20 cellular contexts compared by ENCODE assay signal in the genomic region with DNA sequence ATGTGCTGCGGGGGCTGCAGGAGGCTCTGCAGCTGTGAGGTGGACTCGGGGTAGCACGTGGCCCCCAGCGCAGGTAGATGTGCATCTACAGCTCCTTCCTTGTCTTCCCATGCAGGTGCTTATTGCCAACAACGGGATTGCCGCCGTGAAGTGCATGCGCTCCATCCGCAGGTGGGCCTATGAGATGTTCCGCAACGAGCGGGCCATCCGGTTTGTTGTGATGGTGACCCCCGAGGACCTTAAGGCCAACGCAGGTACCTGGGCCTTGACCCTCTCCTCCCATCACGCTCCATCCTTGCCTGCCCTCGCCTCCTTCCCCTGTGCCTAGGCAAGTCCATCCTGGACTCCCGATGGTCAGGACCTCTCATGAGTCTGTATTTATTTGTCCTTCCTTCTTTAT. TPM values are rescaled to one million over a fixed set of nuclear protein-coding genes. Genes with fewer than 3 reads are reported as not detected.
DNase-seq lines count a peak whose midpoint lies in the region; ATAC-seq and TF ChIP-seq lines count a peak whose summit lies in the region.
"Had no signal": no experiment of that assay in that cellular context is flagged by ENCODE, and none has a peak within 500 bp of the region (broad histone marks: within the 10 kb centered on the region; RNA-seq: fewer than 3 reads in every experiment).

No MANE protein-coding gene starts in this region.

- no peak for DNase-seq in stimulated activated naive CD8-positive, alpha-beta T cell treated with anti-CD3 and anti-CD28 coated beads, Interleukin-15, Interleukin-2, amounts not matched to agents 100 U/mL and 50 U/mL, for 24 hours
- DNase-seq in neural progenitor cell (ENCODE audit: low spot score) (no peak), sciatic nerve (ENCODE audit: low spot score) (peak; percentile 46), uterus (no peak), vagina (ENCODE audit: extremely low spot score in 2 of 2) (no peak), D341Med (ENCODE audit: low spot score) (no peak)
- DNase-seq: Calu3; CD8-positive, alpha-beta T cell; DMS 273 treated with DMSO at 0.1 percent for 48 hours; DMS53; DND-41; EL; H9 had no signal

- H3K36me3 Mint-ChIP-seq in stimulated activated naive CD8-positive, alpha-beta T cell treated with anti-CD3 and anti-CD28 coated beads, Interleukin-15, Interleukin-2, amounts not matched to agents 100 ng/mL and 50 ng/mL, for 24 hours (ENCODE audit: low read depth) = peaks cover 20% of the 10 kb centered on the region
- H3K36me3 Mint-ChIP-seq in neural progenitor cell = peaks cover 16% of the 10 kb centered on the region

- intact Hi-C loops in sciatic nerve (cut with DNase I) = no loop called here
- intact Hi-C loops in uterus (cut with DNase I; ENCODE audit: low total_unique reads) = no loop called here
- intact Hi-C loops in vagina (cut with DNase I) = no loop called here

- no peaks in the 10 kb centered on the region for H3K4me1 Mint-ChIP-seq in stimulated activated naive CD8-positive, alpha-beta T cell treated with anti-CD3 and anti-CD28 coated beads, Interleukin-15, Interleukin-2, amounts not matched to agents 100 ng/mL and 50 ng/mL, for 24 hours (ENCODE audit: low read depth)
- peaks cover 4% of the 10 kb centered on the region for H3K4me1 Mint-ChIP-seq in neural progenitor cell
- H3K4me1 Mint-ChIP-seq: B cell, H9 had no signal

- H3K27ac Mint-ChIP-seq in stimulated activated naive CD8-positive, alpha-beta T cell treated with anti-CD3 and anti-CD28 coated beads, Interleukin-15, Interleukin-2, amounts not matched to agents 100 ng/mL and 50 ng/mL, for 24 hours = peak overlapping the region; percentile 14
- peak overlapping the region; percentile 35 for H3K27ac Mint-ChIP-seq in neural progenitor cell
- H3K27ac Mint-ChIP-seq: B cell; CD8-positive, alpha-beta T cell had no signal

- no peak overlapping the region for H3K4me3 ChIP-seq in neural progenitor cell
- H3K4me3 ChIP-seq in uterus = no peak overlapping the region
- no peak overlapping the region for H3K4me3 ChIP-seq in vagina
- H3K4me3 ChIP-seq: A549; BLaER1 treated with 17β-estradiol and CSF1 and Interleukin-3, amounts not matched to agents 10 nM and 100 nM; GM12878 had no signal

- peaks cover 1% of the 10 kb centered on the region for H3K9me3 Mint-ChIP-seq in stimulated activated naive CD8-positive, alpha-beta T cell treated with anti-CD3 and anti-CD28 coated beads, Interleukin-15, Interleukin-2, amounts not matched to agents 100 ng/mL and 50 ng/mL, for 24 hours
- H3K9me3 Mint-ChIP-seq in neural progenitor cell = peaks cover under 1% of the 10 kb centered on the region
- H3K9me3 Mint-ChIP-seq: H9 had no signal

- H3K9ac ChIP-seq in neural progenitor cell = no peak overlapping the region
- H3K9ac ChIP-seq: BLaER1 treated with 17β-estradiol and CSF1 and Interleukin-3, amounts not matched to agents 10 nM and 100 nM had no signal

- H3F3A ChIP-seq in neural progenitor cell (ENCODE audit: low read depth) = no peaks in the 10 kb centered on the region

- no peaks in the 10 kb centered on the region for H3K27me3 Mint-ChIP-seq in stimulated activated naive CD8-positive, alpha-beta T cell treated with anti-CD3 and anti-CD28 coated beads, Interleukin-15, Interleukin-2, amounts not matched to agents 100 ng/mL and 50 ng/mL, for 24 hours
- H3K27me3 Mint-ChIP-seq in neural progenitor cell (ENCODE audit: insufficient read depth, low read depth) = no peaks in the 10 kb centered on the region
- H3K27me3 Mint-ChIP-seq: B cell had no signal

- H2AFZ ChIP-seq in neural progenitor cell (replicated peaks) = no peak overlapping the region

- no peaks in the 10 kb centered on the region for H3K9me3 ChIP-seq in neural progenitor cell (ENCODE audit: low read depth)
- H3K9me3 ChIP-seq in uterus = no peaks in the 10 kb centered on the region
- H3K9me3 ChIP-seq in vagina = no peaks in the 10 kb centered on the region
- H3K9me3 ChIP-seq: A549 had no signal

- TF ChIP-seq POLR2A in uterus (IDR thresholded peaks at IDR 0.05) (no peak), vagina (IDR thresholded peaks at IDR 0.05) (no peak)

- TF ChIP-seq CTCF in neural progenitor cell (IDR thresholded peaks at IDR 0.05) = no peak
- TF ChIP-seq CTCF in uterus (IDR thresholded peaks at IDR 0.05) = no peak
- no peak for TF ChIP-seq CTCF in vagina (IDR thresholded peaks at IDR 0.05)

- H3K79me2 ChIP-seq in neural progenitor cell (ENCODE audit: low read depth) = no peaks in the 10 kb centered on the region

- H3K36me3 ChIP-seq in neural progenitor cell = no peaks in the 10 kb centered on the region
- no peaks in the 10 kb centered on the region for H3K36me3 ChIP-seq in uterus
- peaks cover 5 to 31% of the 10 kb centered on the region in 2 donors for H3K36me3 ChIP-seq in vagina

- H3K4me2 ChIP-seq in neural progenitor cell = no peak overlapping the region
- H3K4me2 ChIP-seq: A549; BLaER1 treated with 17β-estradiol and CSF1 and Interleukin-3, amounts not matched to agents 10 nM and 100 nM had no signal

- no peaks in the 10 kb centered on the region for H4K20me1 ChIP-seq in neural progenitor cell (ENCODE audit: low read depth)
- H4K20me1 ChIP-seq: BLaER1 treated with 17β-estradiol and CSF1 and Interleukin-3, amounts not matched to agents 10 nM and 100 nM had no signal

- ATAC-seq in stimulated activated naive CD8-positive, alpha-beta T cell treated with anti-CD3 and anti-CD28 coated beads, Interleukin-15, Interleukin-2, amounts not matched to agents 100 U/mL and 50 U/mL, for 24 hours = no peak
- ATAC-seq in sciatic nerve = no peak
- no peak for ATAC-seq in HG03439 (IDR thresholded peaks at IDR 0.05; ENCODE audit: unreplicated experiment)
- ATAC-seq: A549; CD8-positive, alpha-beta T cell; GM12878 had no signal

- H3K27me3 ChIP-seq in neural progenitor cell = no peaks in the 10 kb centered on the region
- H3K27me3 ChIP-seq in uterus = no peaks in the 10 kb centered on the region
- H3K27me3 ChIP-seq in vagina = no peaks in the 10 kb centered on the region
- H3K27me3 ChIP-seq: BLaER1 treated with 17β-estradiol and CSF1 and Interleukin-3, amounts not matched to agents 10 nM and 100 nM had no signal

- no peak overlapping the region for H3K4me3 Mint-ChIP-seq in stimulated activated naive CD8-positive, alpha-beta T cell treated with anti-CD3 and anti-CD28 coated beads, Interleukin-15, Interleukin-2, amounts not matched to agents 100 ng/mL and 50 ng/mL, for 24 hours
- H3K4me3 Mint-ChIP-seq in neural progenitor cell = no peak overlapping the region
- H3K4me3 Mint-ChIP-seq: B cell; CD8-positive, alpha-beta T cell; H9 had no signal

- H3K4me1 ChIP-seq in neural progenitor cell (no peaks in the 10 kb centered on the region), uterus (no peaks in the 10 kb centered on the region), vagina (no peaks in the 10 kb centered on the region)
- H3K4me1 ChIP-seq: A549 had no signal

- H3K27ac ChIP-seq in neural progenitor cell (no peak overlapping the region), uterus (peak overlapping the region; percentile 52 to 55), vagina (no peak overlapping the region)
- H3K27ac ChIP-seq: 22Rv1; A549; BLaER1 treated with 17β-estradiol and CSF1 and Interleukin-3, amounts not matched to agents 10 nM and 100 nM had no signal

RNA-seq across cellular contexts. Expression of gene ACACB, which starts 51.4 kb away (rescaled TPM):
- total RNA-seq in neural progenitor cell (ENCODE audit: low replicate concordance) = 2.4 and 5.0 TPM in 2 replicates
- total RNA-seq in sciatic nerve = 112 TPM
- 100 to 1,000 TPM in 2 of 4 donors, 10 to 100 TPM in 2; 22.0 to 137 (median 97.2) TPM for total RNA-seq in uterus
- 130 TPM for total RNA-seq in vagina

Comparison
In these comparisons a context has a peak if more than half of its experiments do, and no peak if none do; other contexts are left out.
1. H3K27ac ChIP-seq: peak in uterus (2 of 2); none in neural progenitor cell (single experiment) and vagina (single experiment).